ENCODE assay signal across 8 cellular contexts in the genomic region with DNA sequence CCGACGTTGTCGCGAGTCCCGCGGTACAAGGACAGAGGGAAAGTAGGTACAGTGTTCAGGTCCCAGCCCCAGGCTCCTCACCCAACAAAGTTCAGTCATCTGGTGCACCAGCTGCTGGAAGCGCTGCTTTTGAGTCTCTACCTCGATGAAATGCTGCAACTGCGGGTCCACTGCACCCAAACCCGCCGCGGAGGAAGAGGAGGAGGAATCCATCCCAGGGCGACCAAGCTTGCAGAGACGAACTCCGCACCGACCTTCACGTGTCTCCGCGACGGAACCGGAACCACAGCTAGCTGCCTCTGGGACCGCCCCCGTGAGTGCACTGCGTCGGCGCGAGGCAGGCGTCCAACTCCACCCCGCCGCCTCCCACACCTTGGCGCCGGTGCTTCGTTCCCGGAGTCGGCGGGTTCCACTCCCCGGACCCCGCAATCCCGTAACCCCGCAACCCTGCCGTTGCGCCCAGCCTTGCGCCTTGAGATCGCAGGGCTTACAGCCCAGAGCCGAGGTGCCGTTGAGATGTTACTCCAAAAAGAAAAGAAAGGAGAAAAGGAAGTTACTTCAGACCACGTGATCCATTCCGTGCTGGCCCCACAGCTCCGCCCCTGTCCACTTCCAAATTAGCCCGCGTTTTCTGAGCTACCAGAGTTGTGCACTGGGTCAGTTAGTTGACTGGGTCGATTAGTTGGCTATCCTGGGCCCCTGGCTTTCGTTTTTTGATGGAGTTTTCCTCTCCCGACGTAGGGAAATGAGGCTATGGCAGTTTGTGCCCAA. TPM values are rescaled to one million over a fixed set of nuclear protein-coding genes. Genes with fewer than 3 reads are reported as not detected.
DNase-seq lines count a peak whose midpoint lies in the region; ATAC-seq, FAIRE-seq and TF ChIP-seq lines count a peak whose summit lies in the region.

A gene with protein sequence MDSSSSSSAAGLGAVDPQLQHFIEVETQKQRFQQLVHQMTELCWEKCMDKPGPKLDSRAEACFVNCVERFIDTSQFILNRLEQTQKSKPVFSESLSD (minus strand): TSS at position 291 of the 771 bp plus-strand sequence. CDS start 78 bp downstream, at position 213.

- CTCF ChIA-PET in H1 (lab: Charles Lee; ENCODE audit: partially characterized antibody), result interaction anchor here (1.7 kb wide), 1 partner anchor 21 kb away, joined by 3 read pairs; no protein-coding TSS in a partner anchor

- H2BK20ac ChIP-seq in H1 (ENCODE audit: low read length), result no peak within 1 kb of the TSS

- H3K18ac ChIP-seq in H1 (ENCODE audit: extremely low read depth, low read length), result peak within 1 kb of the TSS; percentile 95

- no peak for TF ChIP-seq CTCF in H1 (IDR thresholded peaks at IDR 0.05; ENCODE audit: control extremely low read depth in 1 of 3, insufficient read depth in 1 of 3, low read depth in 1 of 3, low read length in 3 of 3)

- no peaks in the 10 kb centered on the region for H3K27me3 ChIP-seq in H1 (replicated peaks in 1 of 4; ENCODE audit: control insufficient read depth in 3 of 4, extremely low read depth in 1 of 4, insufficient read depth in 3 of 4, low read length in 3 of 4)

- DNase-seq in COLO668 (lab: John Stamatoyannopoulos, UW; ENCODE audit: unreplicated experiment) (peak; percentile 83), HPDE6-E6E7 (ENCODE audit: extremely low spot score) (peak; percentile 52), NOMO-1 treated with DMSO at 0.1 percent for 48 hours (lab: John Stamatoyannopoulos, UW; ENCODE audit: unreplicated experiment) (peak; percentile 59), H1 (ENCODE audit: low read depth in 1 of 2, low spot score in 2 of 2) (peak; percentile 9 to 72)
- DNase-seq in activated CD8-positive, alpha-beta memory T cell treated with anti-CD3 and anti-CD28 coated beads for 48 hours (ENCODE audit: low read depth in 2 of 3, low spot score in 2 of 3), result peak; percentile 26 to 53 (median 34)
- DNase-seq in stimulated activated CD8-positive, alpha-beta memory T cell treated with anti-CD3 and anti-CD28 coated beads, Interleukin-15, amount 100 ng/mL, for 4 hours (ENCODE audit: low read depth in 2 of 2), result peak; percentile 53 to 58

- H2AFZ ChIP-seq in H1 (ENCODE audit: low read length), result no peak within 1 kb of the TSS

- H3K23me2 ChIP-seq in H1 (ENCODE audit: low read depth, low read length), result peaks cover 3% of the 10 kb centered on the region; the same call in 1 of the 2 replicates

- peak within 1 kb of the TSS; percentile 57 to 88 (median 74) for H3K4me3 ChIP-seq in H1 (ENCODE audit: extremely low read depth in 1 of 4, insufficient read depth in 2 of 4, low read depth in 3 of 4, low read length in 4 of 4)
- peak within 1 kb of the TSS; percentile 58 for H3K4me3 ChIP-seq in mesodermal cell (ENCODE audit: extremely low read depth, insufficient read depth, low read length, poor library complexity, severe bottlenecking)

- no peak for TF ChIP-seq RAD21 in H1 (IDR thresholded peaks at IDR 0.05 in 1 of 2, conservative IDR thresholded peaks at IDR 0.05 in 1 of 2; ENCODE audit: low read depth in 2 of 2, low read length in 2 of 2)

- H3K79me2 ChIP-seq in H1 (ENCODE audit: control insufficient read depth in 1 of 2, insufficient read depth in 2 of 2, low read length in 2 of 2), result peaks cover 9 to 33% of the 10 kb centered on the region in 2 experiments

- H2BK120ac ChIP-seq in H1 (replicated peaks; ENCODE audit: low read depth, low read length), result no peak within 1 kb of the TSS

- peak within 1 kb of the TSS; percentile 95 for H4K8ac ChIP-seq in H1 (ENCODE audit: extremely low read depth, insufficient read depth, low read length)

- H2AK5ac ChIP-seq in H1 (ENCODE audit: low read depth, low read length), result no peak within 1 kb of the TSS

- no peak within 1 kb of the TSS for H4K91ac ChIP-seq in H1 (replicated peaks; ENCODE audit: insufficient read length, low read length)

- H3K56ac ChIP-seq in H1 (replicated peaks; ENCODE audit: insufficient read length, low read depth, low read length), result peak within 1 kb of the TSS; percentile 92

- H3K79me1 ChIP-seq in H1 (ENCODE audit: low read depth, low read length), result no peaks in the 10 kb centered on the region

- H3K4me1 ChIP-seq in H1 (replicated peaks in 1 of 4; ENCODE audit: control insufficient read depth in 3 of 4, insufficient read depth in 4 of 4, low read length in 3 of 4) (no peaks in the 10 kb centered on the region), mesodermal cell (ENCODE audit: control insufficient read depth, insufficient read depth, low read length, poor library complexity, severe bottlenecking) (no peaks in the 10 kb centered on the region)

- peak within 1 kb of the TSS; percentile 97 for H4K5ac ChIP-seq in H1 (ENCODE audit: insufficient read length, low read depth, low read length)

- H4K20me1 ChIP-seq in H1 (replicated peaks in 1 of 2; ENCODE audit: control insufficient read depth in 1 of 2, insufficient read depth in 2 of 2, low read length in 2 of 2), result no peaks in the 10 kb centered on the region

- H3K14ac ChIP-seq in H1 (ENCODE audit: insufficient read length), result no peak within 1 kb of the TSS

- H2BK5ac ChIP-seq in H1 (ENCODE audit: low read depth, low read length), result peak within 1 kb of the TSS; percentile 87

- H3K36me3 ChIP-seq in H1 (ENCODE audit: control insufficient read depth in 2 of 4, insufficient read depth in 4 of 4, low read length in 3 of 4) (peaks cover 2 to 12% (median 6%) of the 10 kb centered on the region in 4 experiments; a peak in 4 of 8 replicates), mesodermal cell (ENCODE audit: control insufficient read depth, insufficient read depth, low read length) (peaks cover 8% of the 10 kb centered on the region)

- TF ChIP-seq POLR2A in H1 (IDR thresholded peaks at IDR 0.05; ENCODE audit: control extremely low read depth in 1 of 2, low read depth in 2 of 2, low read length in 2 of 2), result peak; percentile 52 to 74

- ATAC-seq in GM19468 (IDR thresholded peaks at IDR 0.05; ENCODE audit: extremely low read depth, unreplicated experiment), result peak; percentile 78

- no peak for TF ChIP-seq EP300 in H1 (IDR thresholded peaks at IDR 0.05; ENCODE audit: borderline replicate concordance in 1 of 2, low read depth in 2 of 2, low read length in 2 of 2)

- H3K9me3 ChIP-seq in H1 (ENCODE audit: insufficient read depth in 2 of 2, low read depth in 1 of 2, low read length in 1 of 2) (no peaks in the 10 kb centered on the region), mesodermal cell (ENCODE audit: control insufficient read depth, low read length) (no peaks in the 10 kb centered on the region)

- POLR2A ChIA-PET in H1 (lab: Charles Lee; ENCODE audit: partially characterized antibody), result interaction anchor here (0.6 to 6.2 kb wide), 8 partner anchors 9 to 565 kb away, joined by 3 to 45 read pairs (median 4); a partner anchor contains a TSS

- H3K4ac ChIP-seq in H1 (replicated peaks; ENCODE audit: insufficient read length, low read depth, low read length), result peak within 1 kb of the TSS; percentile 69

- H3K4me2 ChIP-seq in H1 (ENCODE audit: insufficient read depth in 1 of 2, low read depth in 2 of 2, low read length in 2 of 2), result peak within 1 kb of the TSS; percentile 63 to 73

- peak; percentile 60 for FAIRE-seq in H1 (lab: Jason Lieb, UNC)

- no peak within 1 kb of the TSS for H2BK12ac ChIP-seq in H1 (ENCODE audit: low read depth, low read length)

- H3K27ac ChIP-seq in H1 (ENCODE audit: low read depth, low read length) (peak within 1 kb of the TSS; percentile 89), mesodermal cell (ENCODE audit: low read depth, low read length, severe bottlenecking) (peak within 1 kb of the TSS; percentile 45)

- H3K23ac ChIP-seq in H1 (ENCODE audit: insufficient read length), result no peak within 1 kb of the TSS

- H2BK15ac ChIP-seq in H1 (ENCODE audit: low read length), result 0 out of 2 replicates have a peak within 1 kb of the TSS, but pooled peaks have one; percentile 3

- H3K9ac ChIP-seq in H1 (replicated peaks in 1 of 4; ENCODE audit: extremely low read depth in 1 of 4, low read depth in 3 of 4, low read length in 3 of 4), result peak within 1 kb of the TSS; percentile 82 to 95 (median 85)

- 0% methylated on average over 19 of the region's 55 CpGs; no CpG with 5 or more reads in 1 of the 2 experiments for WGBS in H1 (ENCODE audit: extremely low coverage in 1 of 2, insufficient coverage in 1 of 2, insufficient read length in 1 of 2, insufficient replicate concordance in 2 of 2, low coverage in 1 of 2, low lambda C conversion rate in 2 of 2, missing lambda C conversion rate in 1 of 2), 2 experiments
- WGBS in mesodermal cell (ENCODE audit: insufficient coverage in 2 of 2), 2 experiments, result 1 to 2% methylated on average over 9 to 13 of the region's 55 CpGs

TF ChIP-seq in H1, 55 proteins besides CTCF, POLR2A, EP300 and RAD21 (continues in another document):
- TF ChIP-seq TBP (IDR thresholded peaks at IDR 0.05; ENCODE audit: low read depth, low read length) (peak; percentile 52), SAP30 (IDR thresholded peaks at IDR 0.05; ENCODE audit: insufficient read depth, insufficient replicate concordance, low read length) (no peak), CHD1 (IDR thresholded peaks at IDR 0.05; ENCODE audit: low read depth, low read length) (no peak), CHD2 (IDR thresholded peaks at IDR 0.05; ENCODE audit: low read length) (no peak), PHF8 (conservative IDR thresholded peaks at IDR 0.05; ENCODE audit: low read depth, low read length) (peak; percentile 87), CREB1 (IDR thresholded peaks at IDR 0.05) (peak; percentile 27; the same call in 1 of the 2 replicates), POU5F1 (IDR thresholded peaks at IDR 0.05; ENCODE audit: low read depth, low read length) (no peak), BRCA1 (IDR thresholded peaks at IDR 0.05; ENCODE audit: low read depth, low read length) (no peak), KDM5A (IDR thresholded peaks at IDR 0.05; ENCODE audit: low read length) (no peak), POLR2AphosphoS5 (IDR thresholded peaks at IDR 0.05; ENCODE audit: low read depth, low read length) (peak; percentile 73), GABPA (IDR thresholded peaks at IDR 0.05; ENCODE audit: borderline replicate concordance, insufficient read depth, low read length) (no peak; the same call in 1 of the 2 replicates), EGR1 (IDR thresholded peaks at IDR 0.05; ENCODE audit: borderline replicate concordance, low read depth, low read length) (peak; percentile 43; the same call in 1 of the 2 replicates)

RNA-seq across cellular contexts. Expression of the gene that starts here (rescaled TPM):
- 38.0 and 38.1 TPM in 2 replicates for total RNA-seq in H1 (2021; fragmentation: NEBNext Ultra II Directional; extraction: Animal tissue kit (Norgen Biotek cat#: 25700))
- 16.1 and 16.6 TPM in 2 replicates for polyA plus RNA-seq in H1 (2011; rRNA removed)
- polyA plus RNA-seq in H1 (2011; cell fraction: cytosol; rRNA removed), result 20.7 TPM
- 10.6 TPM for polyA plus RNA-seq in H1 (2011; cell fraction: nucleus; rRNA removed)
- 22.1 to 30.2 TPM (median 25.1 TPM) in 4 replicates for polyA plus RNA-seq in H1 (2012, experiment 1 of 2)
- 9.7 TPM for polyA plus RNA-seq in H1 (2012, experiment 2 of 2)
- 18.7 TPM for polyA plus RNA-seq in H1 (2013, experiment 1 of 2)
- polyA plus RNA-seq in H1 (2013, experiment 2 of 2), result 21.9 TPM
- 17.0 and 17.7 TPM in 2 replicates for polyA minus RNA-seq in H1 (2011; rRNA and poly(A)+ RNA removed)
- 18.6 TPM for polyA minus RNA-seq in H1 (2011; cell fraction: cytosol; rRNA and poly(A)+ RNA removed)
- 15.7 TPM for polyA minus RNA-seq in H1 (2011; cell fraction: nucleus; rRNA and poly(A)+ RNA removed)
- polyA plus RNA-seq in mesodermal cell (2013, experiment 1 of 2), result 10.0 TPM
- 10.6 TPM for polyA plus RNA-seq in mesodermal cell (2013, experiment 2 of 2)

Comparison
In these comparisons a context has a peak if more than half of its experiments do, and no peak if none do; other contexts are left out.
1. Peak in every context shown above with its lines: DNase-seq, ATAC-seq, H3K4me3 ChIP-seq and H3K27ac ChIP-seq.